In genomic region chr2:180980185-180980942, GRCh38 we compare ENCODE assay signal across 8 cellular contexts. TPM values are rescaled to one million over a fixed set of nuclear protein-coding genes. Genes with fewer than 3 reads are reported as not detected.
A peak's percentile ranks its signal among the peaks of the same experiment; 100 is the strongest.
DNase-seq lines count a peak whose midpoint lies in the region; ATAC-seq and TF ChIP-seq lines count a peak whose summit lies in the region.

TSS of gene UBE2E3 (plus strand) at chr2:180980605. CDS start at chr2:180982043, 1,438 bp downstream.

- intact Hi-C loops in CD14-positive monocyte (cut with micrococcal nuclease) = loop anchor here in 1 of 2 donors (5.0 kb wide), 1 partner anchor 978 kb away; no protein-coding TSS in a partner anchor

- H3K9me3 Mint-ChIP-seq in CD14-positive monocyte (no peaks in the 10 kb centered on the region), mesothelial cell of epicardium (no peaks in the 10 kb centered on the region)

- H3K4me1 Mint-ChIP-seq in CD14-positive monocyte = peaks cover 36% of the 10 kb centered on the region
- H3K4me1 Mint-ChIP-seq in mesothelial cell of epicardium = peaks cover 45% of the 10 kb centered on the region

- H3K36me3 Mint-ChIP-seq in CD14-positive monocyte (peaks cover 10 to 23% of the 10 kb centered on the region in 2 donors), mesothelial cell of epicardium (peaks cover 3% of the 10 kb centered on the region)

- ATAC-seq in HG03439 (IDR thresholded peaks at IDR 0.05; ENCODE audit: unreplicated experiment) = peak; percentile 78

- H3K4me3 Mint-ChIP-seq in CD14-positive monocyte = peak within 1 kb of the TSS; percentile 98 to 99
- H3K4me3 Mint-ChIP-seq in mesothelial cell of epicardium = peak within 1 kb of the TSS; percentile 96

- H3K27ac Mint-ChIP-seq in CD14-positive monocyte (peak within 1 kb of the TSS; percentile 83 to 97 (median 93)), mesothelial cell of epicardium (peak within 1 kb of the TSS; percentile 99)

- TF ChIP-seq CTCF in CD14-positive monocyte (IDR thresholded peaks at IDR 0.05) (peak; percentile 52), mesothelial cell of epicardium (IDR thresholded peaks at IDR 0.05; ENCODE audit: unreplicated experiment) (peak; percentile 67)

- H3K27me3 Mint-ChIP-seq in CD14-positive monocyte (ENCODE audit: low read depth in 3 of 3) (peaks cover 0 to 18% (median 6%) of the 10 kb centered on the region in 3 donors), mesothelial cell of epicardium (ENCODE audit: low read depth) (no peaks in the 10 kb centered on the region)

- DNase-seq in CD14-positive monocyte (ENCODE audit: low spot score) = peak; percentile 77
- peak; percentile 70 for DNase-seq in GM19238 (ENCODE audit: insufficient read length, low spot score)
- peak; percentile 70 for DNase-seq in NOMO-1 treated with DMSO at 0.1 percent for 48 hours (lab: John Stamatoyannopoulos, UW; ENCODE audit: unreplicated experiment)
- peak; percentile 23 for DNase-seq in activated CD8-positive, alpha-beta memory T cell treated with anti-CD3 and anti-CD28 coated beads, Interleukin-2, amount 50 U/mL, for 24 hours (ENCODE audit: extremely low read depth)
- DNase-seq in mesothelial cell of epicardium (ENCODE audit: low spot score in 2 of 2, unreplicated experiment in 2 of 2) = peak; percentile 73 to 92
- peak; percentile 63 for DNase-seq in stimulated activated CD8-positive, alpha-beta memory T cell treated with anti-CD3 and anti-CD28 coated beads, Interleukin-15, amount 100 ng/mL, for 48 hours (ENCODE audit: low read depth in 2 of 2)

- in situ Hi-C loops in endometrial microvascular endothelial cells (cut with HindIII; ENCODE audit: inconsistent ontology term, low pct_unique_long_range_greater_than_20kb, low sequenced_read_pairs) = no loop called here

RNA-seq across cellular contexts. Expression of gene UBE2E3, which starts in this region (rescaled TPM):
- 10 to 100 TPM; 52.1 to 67.5 TPM for polyA plus RNA-seq in CD14-positive monocyte
- total RNA-seq in endometrial microvascular endothelial cells (ENCODE audit: inconsistent ontology term) = 211 TPM
- 109 to 112 TPM (median 111 TPM) in 3 replicates for total RNA-seq in mesothelial cell of epicardium

Comparison
In these comparisons a context has a peak if more than half of its experiments do, and no peak if none do; other contexts are left out.
1. Peak in every context shown above with its lines: DNase-seq and ATAC-seq.
2. DNase-seq: peak in every context shown above with its lines; median percentile 82 in mesothelial cell of epicardium; 77 in CD14-positive monocyte; 70 in GM19238; 70 in NOMO-1 treated with DMSO at 0.1 percent for 48 hours; 63 in stimulated activated CD8-positive, alpha-beta memory T cell treated with anti-CD3 and anti-CD28 coated beads, Interleukin-15, amount 100 ng/mL, for 48 hours; 23 in activated CD8-positive, alpha-beta memory T cell treated with anti-CD3 and anti-CD28 coated beads, Interleukin-2, amount 50 U/mL, for 24 hours.